Comparison of ENCODE assay signal across 11 cellular contexts in genomic region chr5:52802272-52803011, GRCh38. TPM values are rescaled to one million over a fixed set of nuclear protein-coding genes. Genes with fewer than 3 reads are reported as not detected.
DNase-seq lines count a peak whose midpoint lies in the region; ATAC-seq, FAIRE-seq and TF ChIP-seq lines count a peak whose summit lies in the region.
"Had no signal": no experiment of that assay in that cellular context is flagged by ENCODE, and none has a peak within 500 bp of the region (broad histone marks: within the 10 kb centered on the region; RNA-seq: fewer than 3 reads in every experiment).

No MANE protein-coding gene starts in this region.

- 50% methylated on average over 2 of the region's 2 CpGs for WGBS in GM12878 (ENCODE audit: insufficient coverage, insufficient replicate concordance, low lambda C conversion rate, missing lambda C conversion rate)
- WGBS in mesodermal cell (ENCODE audit: insufficient coverage in 2 of 2), 2 experiments: no CpG with 5 or more reads among the region's 2 CpGs

- H3K9me3 ChIP-seq in A673 (ENCODE audit: low read depth, low read length, poor library complexity, severe bottlenecking) (no peaks in the 10 kb centered on the region), GM12878 (replicated peaks; ENCODE audit: control insufficient read depth, insufficient read depth, low read length) (no peaks in the 10 kb centered on the region), mesodermal cell (ENCODE audit: control insufficient read depth, low read length) (no peaks in the 10 kb centered on the region)

- peaks cover 39% of the 10 kb centered on the region for H3K79me2 ChIP-seq in GM12878 (ENCODE audit: control insufficient read depth, insufficient read depth, low read length)

- RAD21 ChIA-PET in GM12878 (lab: Charles Lee; ENCODE audit: unreplicated experiment): no interaction called here

- DNase-seq in A673 (ENCODE audit: low spot score) (no peak), HFFc6 (no peak), GM12878 (ENCODE audit: low read depth, low spot score) (no peak), H4 (ENCODE audit: low spot score) (no peak), immature natural killer cell (no peak)
- DNase-seq: activated CD8-positive, alpha-beta memory T cell treated with anti-CD3 and anti-CD28 coated beads for 24 hours; hippocampal formation; NCI-H1417 treated with DMSO at 0.1 percent for 48 hours had no signal

- no peak overlapping the region for H3K9ac ChIP-seq in GM12878 (ENCODE audit: control insufficient read depth, insufficient read depth, low read length)

- POLR2A ChIA-PET in A673 (lab: Charles Lee; ENCODE audit: low non-redundant PET) (no interaction called here), GM12878 (lab: Charles Lee) (no interaction called here)

- intact Hi-C loops in A673 (cut with micrococcal nuclease; ENCODE audit: unreplicated experiment): no loop called here
- intact Hi-C loops in GM12878 (cut with micrococcal nuclease; ENCODE audit: unreplicated experiment): no loop called here

- H3K4me3 ChIP-seq in A673 (ENCODE audit: low read depth, low read length, poor library complexity, severe bottlenecking) (peak overlapping the region; percentile 59), GM12878 (peak overlapping the region; percentile 90), mesodermal cell (ENCODE audit: extremely low read depth, insufficient read depth, low read length, poor library complexity, severe bottlenecking) (peak overlapping the region; percentile 58)

- H3K27ac ChIP-seq in A673 (ENCODE audit: low read depth, low read length, poor library complexity, severe bottlenecking) (peak overlapping the region; percentile 32), GM12878 (ENCODE audit: control insufficient read depth, insufficient read depth) (no peak overlapping the region), mesodermal cell (ENCODE audit: low read depth, low read length, severe bottlenecking) (no peak overlapping the region)

- H3K27ac Mint-ChIP-seq in HFFc6: peak overlapping the region; percentile 98
- H3K27ac Mint-ChIP-seq in immature natural killer cell: no peak overlapping the region

- BruUV-seq in A673 (replicated peaks; lab: Mats Ljungman, UMichigan) (no TSS peak), GM12878 (replicated peaks; lab: Mats Ljungman, UMichigan) (no TSS peak)

- CTCF ChIA-PET in A673 (lab: Charles Lee): no interaction called here
- CTCF ChIA-PET in GM12878 (lab: Yijun Ruan, JAX): no interaction called here

- H3K36me3 Mint-ChIP-seq in HFFc6 (ENCODE audit: low read depth): peaks cover 55% of the 10 kb centered on the region
- H3K36me3 Mint-ChIP-seq in immature natural killer cell: peaks cover 5 to 14% (median 9%) of the 10 kb centered on the region in 3 donors

- H2AFZ ChIP-seq in GM12878 (ENCODE audit: control insufficient read depth, low read depth, low read length): no peak overlapping the region

- TF ChIP-seq RAD21 in GM12878 (IDR thresholded peaks at IDR 0.05; ENCODE audit: insufficient read depth, low read depth, low read length): no peak

- SMC1A ChIA-PET in GM12878 (lab: Charles Lee; ENCODE audit: uncharacterized antibody, unreplicated experiment): no interaction called here

- H3K9me3 Mint-ChIP-seq in HFFc6 (no peaks in the 10 kb centered on the region), immature natural killer cell (no peaks in the 10 kb centered on the region)

- H3K4me3 Mint-ChIP-seq in HFFc6 (peak overlapping the region; percentile 99), immature natural killer cell (peak overlapping the region in 1 of 5 donors; percentile 10)

- TF ChIP-seq CTCF in A673 (conservative IDR thresholded peaks at IDR 0.05; ENCODE audit: low read depth, low read length) (no peak), HFFc6 (IDR thresholded peaks at IDR 0.05) (no peak), GM12878 (IDR thresholded peaks at IDR 0.05 in 2 of 3, conservative IDR thresholded peaks at IDR 0.05 in 1 of 3; ENCODE audit: control insufficient read depth in 2 of 3, extremely low read depth in 1 of 3, insufficient read depth in 1 of 3, low read depth in 3 of 3, low read length in 3 of 3) (no peak)

- H3K27me3 Mint-ChIP-seq in HFFc6 (ENCODE audit: insufficient read depth) (peaks cover 2% of the 10 kb centered on the region), immature natural killer cell (ENCODE audit: low read depth in 3 of 3) (peaks cover 9 to 15% (median 10%) of the 10 kb centered on the region in 3 donors)

- H3K27me3 ChIP-seq in A673 (replicated peaks; ENCODE audit: insufficient read depth, low read depth, low read length, poor library complexity): no peaks in the 10 kb centered on the region
- no peaks in the 10 kb centered on the region for H3K27me3 ChIP-seq in GM12878 (replicated peaks in 1 of 2; ENCODE audit: control insufficient read depth in 2 of 2, insufficient read depth in 2 of 2, low read length in 1 of 2)

- H3K4me1 ChIP-seq in A673 (ENCODE audit: insufficient read depth, low read length, poor library complexity, severe bottlenecking): peaks cover 28% of the 10 kb centered on the region
- H3K4me1 ChIP-seq in GM12878 (ENCODE audit: control insufficient read depth, insufficient read depth, low read length): peaks cover 3% of the 10 kb centered on the region; the same call in 1 of the 2 replicates
- H3K4me1 ChIP-seq in mesodermal cell (ENCODE audit: control insufficient read depth, insufficient read depth, low read length, poor library complexity, severe bottlenecking): peaks cover 24% of the 10 kb centered on the region

- H4K20me1 ChIP-seq in GM12878 (ENCODE audit: control insufficient read depth, insufficient read depth): no peaks in the 10 kb centered on the region

- H3K4me2 ChIP-seq in GM12878 (ENCODE audit: control insufficient read depth, insufficient read depth): peak overlapping the region; percentile 98

- TF ChIP-seq EP300 in GM12878 (IDR thresholded peaks at IDR 0.05; ENCODE audit: borderline replicate concordance in 1 of 2, control insufficient read depth in 1 of 2, low read depth in 2 of 2, low read length in 2 of 2): no peak

- no peak for TF ChIP-seq POLR2A in GM12878 (IDR thresholded peaks at IDR 0.05; ENCODE audit: low read depth, low read length)

- peaks cover 70% of the 10 kb centered on the region for H3K4me1 Mint-ChIP-seq in HFFc6 (ENCODE audit: low read depth)
- peaks cover 34 to 71% of the 10 kb centered on the region in 2 donors for H3K4me1 Mint-ChIP-seq in immature natural killer cell

- no peak for FAIRE-seq in GM12878 (lab: Jason Lieb, UNC)

- H3K36me3 ChIP-seq in A673 (ENCODE audit: insufficient read depth, low read length, poor library complexity, severe bottlenecking) (peaks cover 18% of the 10 kb centered on the region), GM12878 (ENCODE audit: control insufficient read depth in 2 of 2, insufficient read depth in 2 of 2, low read length in 1 of 2) (no peaks in the 10 kb centered on the region), mesodermal cell (ENCODE audit: control insufficient read depth, insufficient read depth, low read length) (peaks cover 31% of the 10 kb centered on the region)

- in situ Hi-C loops in GM12878 (cut with MboI): no loop called here

- ATAC-seq in GM12878 (no peak), HG03196 (IDR thresholded peaks at IDR 0.05; ENCODE audit: unreplicated experiment) (no peak), GM21619 (IDR thresholded peaks at IDR 0.05; ENCODE audit: unreplicated experiment) (no peak)

RNA-seq across cellular contexts. Expression of gene ITGA1, which starts 14.7 kb away (rescaled TPM):
- total RNA-seq in A673 (2021): 7.8 and 8.1 TPM in 2 replicates
- 100 to 1,000 TPM in 1 of 6 experiments, 10 to 100 TPM in 5; 46.9 to 101 (median 83.9) TPM for total RNA-seq in HFFc6 (2021; fragmentation: NEBNext Ultra II Directional; extraction: Animal tissue kit (Norgen Biotek cat#: 25700))
- total RNA-seq in GM12878 (2013; cell fraction: nucleolus; rRNA removed): 1.2 and 1.4 TPM in 2 replicates
- 0.11 and 0.44 TPM in 2 replicates for total RNA-seq in GM12878 (2014; rRNA removed)
- 0.22 and 0.37 TPM in 2 replicates for total RNA-seq in GM12878 (2014; rRNA removed; fragmentation: Illumina TruSeq; extraction: Trizol)
- 0.26 and 0.40 TPM in 2 replicates for total RNA-seq in GM12878 (2021)
- polyA plus RNA-seq in GM12878 (2011; ENCODE audit: low read depth): 0.29 TPM
- polyA plus RNA-seq in GM12878 (2011; rRNA removed): 0.43 and 0.46 TPM in 2 replicates
- 0.08 and 0.16 TPM in 2 replicates for polyA plus RNA-seq in GM12878 (2011; cell fraction: cytosol; rRNA removed)
- 0.61 and 0.78 TPM in 2 replicates for polyA plus RNA-seq in GM12878 (2011; cell fraction: nucleus; rRNA removed)
- 0.43 and 0.44 TPM in 2 replicates for polyA plus RNA-seq in GM12878 (2012)
- 0.08 and 0.28 TPM in 2 replicates for polyA plus RNA-seq in GM12878 (2014; fragmentation: Illumina TruSeq; extraction: Trizol)
- under 1 TPM; 0.02 to 0.04 TPM for polyA plus RNA-seq in GM12878 (2014; fragmentation: Nextera tagmentation; extraction: Ambion mirVana)
- 0.03 and 0.05 TPM in 2 replicates for polyA plus RNA-seq in GM12878 (2014; rRNA removed)
- under 1 TPM; 0.16 to 0.56 TPM for polyA plus RNA-seq in GM12878 (2016; fragmentation: Nextera tagmentation; extraction: Ambion mirVana)
- 1.0 and 1.7 TPM in 2 replicates for polyA minus RNA-seq in GM12878 (2011; rRNA and poly(A)+ RNA removed)
- polyA minus RNA-seq in GM12878 (2011; cell fraction: cytosol; rRNA and poly(A)+ RNA removed): 0.52 and 0.80 TPM in 2 replicates
- polyA minus RNA-seq in GM12878 (2011; cell fraction: nucleus; rRNA and poly(A)+ RNA removed): 0.60 and 1.7 TPM in 2 replicates
- polyA plus RNA-seq in mesodermal cell (2013, experiment 1 of 2): 146 TPM
- 144 TPM for polyA plus RNA-seq in mesodermal cell (2013, experiment 2 of 2)
- 16.0 and 23.8 TPM in 2 replicates for total RNA-seq in H4 (2014; rRNA removed; shearing (Covaris generic))
- polyA plus RNA-seq in immature natural killer cell: 1 to 10 TPM in 1 of 3 donors, not detected in 2; 7.3 TPM

RNA-seq across cellular contexts. Expression of gene PELO, which starts 14.7 kb away (rescaled TPM):
- total RNA-seq in A673 (2021) (20.0 and 20.3 TPM in 2 replicates), GM12878 (2014; rRNA removed) (9.4 and 9.9 TPM in 2 replicates), GM12878 (2014; rRNA removed; fragmentation: Illumina TruSeq; extraction: Trizol) (7.6 and 8.3 TPM in 2 replicates), GM12878 (2021) (7.7 and 9.8 TPM in 2 replicates)
- 10 to 100 TPM; 52.6 to 77.2 (median 72.8) TPM for total RNA-seq in HFFc6 (2021; fragmentation: NEBNext Ultra II Directional; extraction: Animal tissue kit (Norgen Biotek cat#: 25700))
- 9.8 and 9.9 TPM in 2 replicates for total RNA-seq in GM12878 (2013; cell fraction: nucleolus; rRNA removed)
- 2.4 TPM for polyA plus RNA-seq in GM12878 (2011; ENCODE audit: low read depth)
- polyA plus RNA-seq in GM12878 (2011; rRNA removed) (11.9 TPM in 2 replicates), GM12878 (2014; fragmentation: Illumina TruSeq; extraction: Trizol) (5.0 and 5.6 TPM in 2 replicates), GM12878 (2014; fragmentation: Nextera tagmentation; extraction: Ambion mirVana) (1 to 10 TPM; 6.0 to 6.3 TPM), GM12878 (2014; rRNA removed) (7.3 and 7.8 TPM in 2 replicates), GM12878 (2016; fragmentation: Nextera tagmentation; extraction: Ambion mirVana) (10 to 100 TPM in 1 of 2 experiments, 1 to 10 TPM in 1; 9.1 to 11.1 TPM), immature natural killer cell (10 to 100 TPM in 1 of 3 donors, 1 to 10 TPM in 2; 1.3 to 10.5 (median 2.3) TPM)
- 10.6 and 11.6 TPM in 2 replicates for polyA plus RNA-seq in GM12878 (2011; cell fraction: cytosol; rRNA removed)
- polyA plus RNA-seq in GM12878 (2011; cell fraction: nucleus; rRNA removed): 7.3 and 8.9 TPM in 2 replicates
- 4.6 and 6.9 TPM in 2 replicates for polyA plus RNA-seq in GM12878 (2012)
- polyA minus RNA-seq in GM12878 (2011; rRNA and poly(A)+ RNA removed): 13.5 and 17.6 TPM in 2 replicates
- 5.3 and 6.5 TPM in 2 replicates for polyA minus RNA-seq in GM12878 (2011; cell fraction: cytosol; rRNA and poly(A)+ RNA removed)
- 15.6 and 21.6 TPM in 2 replicates for polyA minus RNA-seq in GM12878 (2011; cell fraction: nucleus; rRNA and poly(A)+ RNA removed)
- polyA plus RNA-seq in mesodermal cell (2013, experiment 1 of 2): 39.8 TPM
- 29.9 TPM for polyA plus RNA-seq in mesodermal cell (2013, experiment 2 of 2)
- 24.4 and 25.7 TPM in 2 replicates for total RNA-seq in H4 (2014; rRNA removed; shearing (Covaris generic))
